1 cellular context compared by ENCODE assay signal in the genomic region with DNA sequence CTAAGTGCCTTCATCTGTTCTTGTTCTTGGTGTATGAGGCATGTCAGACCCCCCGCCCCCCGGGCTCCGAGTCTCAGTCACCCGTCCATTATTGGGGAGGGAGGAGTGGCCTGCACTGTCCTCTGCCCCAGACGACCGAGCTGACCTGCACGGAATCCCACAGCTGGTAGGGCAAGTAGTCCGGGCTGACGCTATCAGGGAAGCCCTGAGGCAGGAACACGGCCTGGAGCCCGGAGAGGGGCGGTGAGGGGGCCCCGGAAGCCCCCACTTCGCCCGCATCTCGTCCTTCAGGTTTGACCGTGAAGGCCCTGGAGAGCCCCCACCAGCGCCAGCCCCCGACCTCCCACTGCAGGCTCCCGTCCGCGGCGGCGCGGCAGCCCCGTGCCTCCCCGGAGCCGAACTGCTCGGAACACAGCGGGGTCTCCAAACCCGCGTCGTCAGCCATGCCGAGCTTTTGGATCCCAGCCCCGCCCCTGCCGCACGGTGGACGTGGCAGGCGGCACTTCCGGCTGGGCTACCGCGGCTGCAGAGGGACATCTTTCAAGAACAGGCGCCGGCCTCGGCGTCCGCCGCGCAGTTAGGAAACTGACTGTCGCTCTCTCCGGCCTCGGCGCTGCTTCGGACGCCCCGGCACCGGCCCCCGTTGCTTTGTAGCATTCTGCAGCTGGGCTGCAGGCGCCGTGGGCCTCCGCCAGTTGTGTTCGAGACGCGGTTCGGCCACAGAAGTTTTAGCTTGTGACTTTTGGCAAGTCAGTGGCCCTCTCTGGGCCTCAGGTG.
TF ChIP-seq lines count a peak whose summit lies in the region.

Gene RUSF1, minus strand, starts transcription at position 463 of the 777 bp plus-strand sequence. Its CDS starts 18 bp downstream, at position 445.

TF ChIP-seq in HEK293, 187 proteins besides CTCF, POLR2A, EP300 and RAD21 (continued from another document and continues in another):
- TF ChIP-seq ZNF580 (tag by site-specific recombination; IDR thresholded peaks at IDR 0.05) = 0 out of 2 replicates have a peak, but pooled peaks have one; percentile 15
- TF ChIP-seq ZIC2 (tag by site-specific recombination; IDR thresholded peaks at IDR 0.05) = peak; percentile 88
- TF ChIP-seq, protein P1, sequence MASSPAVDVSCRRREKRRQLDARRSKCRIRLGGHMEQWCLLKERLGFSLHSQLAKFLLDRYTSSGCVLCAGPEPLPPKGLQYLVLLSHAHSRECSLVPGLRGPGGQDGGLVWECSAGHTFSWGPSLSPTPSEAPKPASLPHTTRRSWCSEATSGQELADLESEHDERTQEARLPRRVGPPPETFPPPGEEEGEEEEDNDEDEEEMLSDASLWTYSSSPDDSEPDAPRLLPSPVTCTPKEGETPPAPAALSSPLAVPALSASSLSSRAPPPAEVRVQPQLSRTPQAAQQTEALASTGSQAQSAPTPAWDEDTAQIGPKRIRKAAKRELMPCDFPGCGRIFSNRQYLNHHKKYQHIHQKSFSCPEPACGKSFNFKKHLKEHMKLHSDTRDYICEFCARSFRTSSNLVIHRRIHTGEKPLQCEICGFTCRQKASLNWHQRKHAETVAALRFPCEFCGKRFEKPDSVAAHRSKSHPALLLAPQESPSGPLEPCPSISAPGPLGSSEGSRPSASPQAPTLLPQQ (tag by site-specific recombination; IDR thresholded peaks at IDR 0.05) = peak; percentile 73
- TF ChIP-seq, protein P2, sequence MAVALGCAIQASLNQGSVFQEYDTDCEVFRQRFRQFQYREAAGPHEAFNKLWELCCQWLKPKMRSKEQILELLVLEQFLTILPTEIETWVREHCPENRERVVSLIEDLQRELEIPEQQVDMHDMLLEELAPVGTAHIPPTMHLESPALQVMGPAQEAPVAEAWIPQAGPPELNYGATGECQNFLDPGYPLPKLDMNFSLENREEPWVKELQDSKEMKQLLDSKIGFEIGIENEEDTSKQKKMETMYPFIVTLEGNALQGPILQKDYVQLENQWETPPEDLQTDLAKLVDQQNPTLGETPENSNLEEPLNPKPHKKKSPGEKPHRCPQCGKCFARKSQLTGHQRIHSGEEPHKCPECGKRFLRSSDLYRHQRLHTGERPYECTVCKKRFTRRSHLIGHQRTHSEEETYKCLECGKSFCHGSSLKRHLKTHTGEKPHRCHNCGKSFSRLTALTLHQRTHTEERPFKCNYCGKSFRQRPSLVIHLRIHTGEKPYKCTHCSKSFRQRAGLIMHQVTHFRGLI (tag by site-specific recombination; IDR thresholded peaks at IDR 0.05) = 0 out of 2 replicates have a peak, but pooled peaks have one; percentile 31
- TF ChIP-seq ZNF76 (tag by site-specific recombination; IDR thresholded peaks at IDR 0.05; ENCODE audit: borderline replicate concordance, low read depth) = peak; percentile 57
- TF ChIP-seq ZFHX2 (tag by site-specific recombination; conservative IDR thresholded peaks at IDR 0.05) = 0 out of 2 replicates have a peak, but pooled peaks have one; percentile 16
- 0 out of 2 replicates have a peak, but pooled peaks have one; percentile 33 for TF ChIP-seq ZNF600 (tag by site-specific recombination; IDR thresholded peaks at IDR 0.05)
- no peak; the same call in 1 of the 2 replicates for TF ChIP-seq PRDM2 (tag by site-specific recombination; IDR thresholded peaks at IDR 0.05; ENCODE audit: borderline replicate concordance)
- TF ChIP-seq KLF16 (tag by site-specific recombination; IDR thresholded peaks at IDR 0.05) = peak; percentile 83
- no peak for TF ChIP-seq ZNF560 (tag by site-specific recombination; IDR thresholded peaks at IDR 0.05; ENCODE audit: borderline replicate concordance)
- 0 out of 2 replicates have a peak, but pooled peaks have one; percentile 74 for TF ChIP-seq ZNF610 (tag by site-specific recombination; IDR thresholded peaks at IDR 0.05; ENCODE audit: borderline replicate concordance)
- TF ChIP-seq ZNF529 (tag by site-specific recombination; IDR thresholded peaks at IDR 0.05; ENCODE audit: insufficient replicate concordance) = no peak
- 0 out of 2 replicates have a peak, but pooled peaks have one; percentile 29 for TF ChIP-seq ZNF843 (tag by site-specific recombination; IDR thresholded peaks at IDR 0.05)
- TF ChIP-seq ZNF335 (tag by site-specific recombination; conservative IDR thresholded peaks at IDR 0.05) = peak; percentile 92
- no peak for TF ChIP-seq ZNF658 (tag by site-specific recombination; IDR thresholded peaks at IDR 0.05)
- TF ChIP-seq GLIS1 (tag by site-specific recombination; IDR thresholded peaks at IDR 0.05) = peak; percentile 56
- no peak for TF ChIP-seq AEBP2 (tag by site-specific recombination; IDR thresholded peaks at IDR 0.05; ENCODE audit: borderline replicate concordance)
- TF ChIP-seq ELK4 (IDR thresholded peaks at IDR 0.05; ENCODE audit: borderline replicate concordance, low read depth, low read length) = peak; percentile 72; the same call in 1 of the 2 replicates
- TF ChIP-seq, protein P3, sequence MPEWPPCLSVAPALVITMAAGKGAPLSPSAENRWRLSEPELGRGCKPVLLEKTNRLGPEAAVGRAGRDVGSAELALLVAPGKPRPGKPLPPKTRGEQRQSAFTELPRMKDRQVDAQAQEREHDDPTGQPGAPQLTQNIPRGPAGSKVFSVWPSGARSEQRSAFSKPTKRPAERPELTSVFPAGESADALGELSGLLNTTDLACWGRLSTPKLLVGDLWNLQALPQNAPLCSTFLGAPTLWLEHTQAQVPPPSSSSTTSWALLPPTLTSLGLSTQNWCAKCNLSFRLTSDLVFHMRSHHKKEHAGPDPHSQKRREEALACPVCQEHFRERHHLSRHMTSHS (tag by site-specific recombination; IDR thresholded peaks at IDR 0.05) = no peak
- peak; percentile 92 for TF ChIP-seq ZBTB8A (tag by site-specific recombination; IDR thresholded peaks at IDR 0.05)
- TF ChIP-seq, protein P4, sequence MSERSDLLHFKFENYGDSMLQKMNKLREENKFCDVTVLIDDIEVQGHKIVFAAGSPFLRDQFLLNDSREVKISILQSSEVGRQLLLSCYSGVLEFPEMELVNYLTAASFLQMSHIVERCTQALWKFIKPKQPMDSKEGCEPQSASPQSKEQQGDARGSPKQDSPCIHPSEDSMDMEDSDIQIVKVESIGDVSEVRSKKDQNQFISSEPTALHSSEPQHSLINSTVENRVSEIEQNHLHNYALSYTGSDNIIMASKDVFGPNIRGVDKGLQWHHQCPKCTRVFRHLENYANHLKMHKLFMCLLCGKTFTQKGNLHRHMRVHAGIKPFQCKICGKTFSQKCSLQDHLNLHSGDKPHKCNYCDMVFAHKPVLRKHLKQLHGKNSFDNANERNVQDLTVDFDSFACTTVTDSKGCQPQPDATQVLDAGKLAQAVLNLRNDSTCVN (tag by site-specific recombination; optimal IDR thresholded peaks at IDR 0.05) = peak; percentile 43
- no peak for TF ChIP-seq ZNF404 (tag by site-specific recombination; IDR thresholded peaks at IDR 0.05)
- TF ChIP-seq, protein P5, sequence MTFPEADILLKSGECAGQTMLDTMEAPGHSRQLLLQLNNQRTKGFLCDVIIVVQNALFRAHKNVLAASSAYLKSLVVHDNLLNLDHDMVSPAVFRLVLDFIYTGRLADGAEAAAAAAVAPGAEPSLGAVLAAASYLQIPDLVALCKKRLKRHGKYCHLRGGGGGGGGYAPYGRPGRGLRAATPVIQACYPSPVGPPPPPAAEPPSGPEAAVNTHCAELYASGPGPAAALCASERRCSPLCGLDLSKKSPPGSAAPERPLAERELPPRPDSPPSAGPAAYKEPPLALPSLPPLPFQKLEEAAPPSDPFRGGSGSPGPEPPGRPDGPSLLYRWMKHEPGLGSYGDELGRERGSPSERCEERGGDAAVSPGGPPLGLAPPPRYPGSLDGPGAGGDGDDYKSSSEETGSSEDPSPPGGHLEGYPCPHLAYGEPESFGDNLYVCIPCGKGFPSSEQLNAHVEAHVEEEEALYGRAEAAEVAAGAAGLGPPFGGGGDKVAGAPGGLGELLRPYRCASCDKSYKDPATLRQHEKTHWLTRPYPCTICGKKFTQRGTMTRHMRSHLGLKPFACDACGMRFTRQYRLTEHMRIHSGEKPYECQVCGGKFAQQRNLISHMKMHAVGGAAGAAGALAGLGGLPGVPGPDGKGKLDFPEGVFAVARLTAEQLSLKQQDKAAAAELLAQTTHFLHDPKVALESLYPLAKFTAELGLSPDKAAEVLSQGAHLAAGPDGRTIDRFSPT (tag by site-specific recombination; IDR thresholded peaks at IDR 0.05) = no peak; the same call in 1 of the 2 replicates
- TF ChIP-seq ZNF324 (tag by site-specific recombination; IDR thresholded peaks at IDR 0.05) = 0 out of 2 replicates have a peak, but pooled peaks have one; percentile 18
- 0 out of 2 replicates have a peak, but pooled peaks have one; percentile 5 for TF ChIP-seq ZNF146 (tag by site-specific recombination; IDR thresholded peaks at IDR 0.05)
- peak; percentile 96 for TF ChIP-seq PATZ1 (tag by site-specific recombination; IDR thresholded peaks at IDR 0.05)
- peak; percentile 45; the same call in 1 of the 2 replicates for TF ChIP-seq ZNF341 (tag by site-specific recombination; IDR thresholded peaks at IDR 0.05; ENCODE audit: low read depth)
- TF ChIP-seq ZNF223 (tag by site-specific recombination; IDR thresholded peaks at IDR 0.05) = no peak
- peak; percentile 56 for TF ChIP-seq KLF8 (tag by site-specific recombination; IDR thresholded peaks at IDR 0.05)
- TF ChIP-seq ZSCAN23 (tag by site-specific recombination; IDR thresholded peaks at IDR 0.05) = no peak
- peak; percentile 87 for TF ChIP-seq KLF9 (tag by site-specific recombination; IDR thresholded peaks at IDR 0.05; ENCODE audit: low read depth)
